In the genomic region with DNA sequence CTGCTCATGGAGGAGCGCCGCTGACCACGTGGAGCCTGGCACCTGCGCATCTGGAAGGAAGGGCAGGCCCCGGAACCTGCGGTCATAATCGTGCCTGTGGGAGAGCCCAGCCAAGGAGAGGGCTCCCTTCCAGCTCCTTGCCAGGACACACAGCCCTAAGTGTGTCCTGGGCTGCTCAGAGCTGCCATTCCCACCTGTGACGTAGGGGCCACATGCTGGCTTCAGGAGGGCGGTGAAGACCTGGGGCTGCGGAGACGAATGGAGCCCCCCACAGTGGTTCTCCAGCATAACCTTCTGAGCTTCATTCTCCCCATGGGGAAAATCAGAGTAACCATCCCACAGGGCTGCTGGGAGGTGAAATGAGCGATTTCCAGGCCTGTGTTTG, we compare ENCODE assay signal across 23 cellular contexts.
DNase-seq lines count a peak whose midpoint lies in the region; ATAC-seq and TF ChIP-seq lines count a peak whose summit lies in the region.
"Had no signal": no experiment of that assay in that cellular context is flagged by ENCODE, and none has a peak within 500 bp of the region (broad histone marks: within the 10 kb centered on the region; RNA-seq: fewer than 3 reads in every experiment).

No MANE protein-coding gene starts in this region.

- peaks cover 16 to 35% (median 24%) of the 10 kb centered on the region in 3 donors for H3K4me1 Mint-ChIP-seq in IgD-negative memory B cell

- no peak overlapping the region for H2AFZ ChIP-seq in osteoblast (ENCODE audit: low read length)

- H3K27me3 ChIP-seq in BLaER1 treated with 17β-estradiol and CSF1 and Interleukin-3, amounts not matched to agents 10 nM and 100 nM = peaks cover 0 to 7% (median 0%) of the 10 kb centered on the region in 11 experiments; a peak in 1 of 22 replicates
- H3K27me3 ChIP-seq in osteoblast (ENCODE audit: insufficient read depth, low read length) (peaks cover 10% of the 10 kb centered on the region), HAP-1 (ENCODE audit: low read depth) (no peaks in the 10 kb centered on the region)
- H3K27me3 ChIP-seq: body of pancreas, gastrocnemius medialis had no signal

- H3K36me3 Mint-ChIP-seq in IgD-negative memory B cell = peaks cover 3% of the 10 kb centered on the region
- H3K36me3 Mint-ChIP-seq: activated naive CD8-positive, alpha-beta T cell treated with anti-CD3 and anti-CD28 coated beads, Interleukin-2, amount 10 ng/mL, durations not matched to agents 7 days and 5 days had no signal

- peaks cover 42 to 64% (median 55%) of the 10 kb centered on the region in 10 experiments for H3K4me1 ChIP-seq in BLaER1 treated with 17β-estradiol and CSF1 and Interleukin-3, amounts not matched to agents 10 nM and 100 nM
- peaks cover 23% of the 10 kb centered on the region for H3K4me1 ChIP-seq in osteoblast (ENCODE audit: insufficient read depth, low read length)
- no peaks in the 10 kb centered on the region for H3K4me1 ChIP-seq in HAP-1
- H3K4me1 ChIP-seq: body of pancreas had no signal

- peak overlapping the region in 1 of 3 donors; percentile 100 for H3K27ac Mint-ChIP-seq in IgD-negative memory B cell
- H3K27ac Mint-ChIP-seq: activated naive CD8-positive, alpha-beta T cell treated with anti-CD3 and anti-CD28 coated beads, Interleukin-2, amount 10 ng/mL, durations not matched to agents 7 days and 5 days; natural killer cell treated with Interleukin-12 subunit alpha and Interleukin-12 subunit beta and Interleukin-15 and Interleukin-18, amount 100 ng/mL, for 72 hours had no signal

- H3K9ac ChIP-seq in BLaER1 treated with 17β-estradiol and CSF1 and Interleukin-3, amounts not matched to agents 10 nM and 100 nM = peak overlapping the region in 5 of 11 experiments; percentile 21 to 68 (median 61); a peak in 7 of 22 replicates

- CTCF ChIA-PET in HEK293T (lab: Yijun Ruan, JAX) = interaction anchor here (0.6 kb wide), 1 partner anchor 522 kb away, joined by 3 read pairs; no protein-coding TSS in a partner anchor

- H3K36me3 ChIP-seq in BLaER1 treated with 17β-estradiol and CSF1 and Interleukin-3, amounts not matched to agents 10 nM and 100 nM = no peaks in the 10 kb centered on the region
- no peaks in the 10 kb centered on the region for H3K36me3 ChIP-seq in osteoblast (ENCODE audit: insufficient read depth, low read length)
- H3K36me3 ChIP-seq in HAP-1 (replicated peaks) = no peaks in the 10 kb centered on the region
- H3K36me3 ChIP-seq: gastrocnemius medialis, thoracic aorta had no signal

- H3K4me2 ChIP-seq in BLaER1 treated with 17β-estradiol and CSF1 and Interleukin-3, amounts not matched to agents 10 nM and 100 nM = peak overlapping the region; percentile 73 to 97 (median 93)
- peak overlapping the region; percentile 69 for H3K4me2 ChIP-seq in osteoblast (ENCODE audit: insufficient read depth, low read length)

- H3K27me3 Mint-ChIP-seq in IgD-negative memory B cell = peaks cover 4% of the 10 kb centered on the region

- POLR2A ChIA-PET in HEK293T (lab: Yijun Ruan, JAX) = no interaction called here

- H3K4me3 Mint-ChIP-seq in IgD-negative memory B cell = peak overlapping the region in 3 of 4 donors; percentile 3 to 91 (median 72)
- H3K4me3 Mint-ChIP-seq: natural killer cell treated with Interleukin-12 subunit alpha and Interleukin-12 subunit beta and Interleukin-15 and Interleukin-18, amount 100 ng/mL, for 72 hours had no signal

- intact Hi-C loops in left ventricle myocardium superior (cut with micrococcal nuclease) = no loop called here

- peak overlapping the region in 9 of 11 experiments; percentile 7 to 74 (median 52); a peak in 18 of 22 replicates for H3K27ac ChIP-seq in BLaER1 treated with 17β-estradiol and CSF1 and Interleukin-3, amounts not matched to agents 10 nM and 100 nM
- no peak overlapping the region for H3K27ac ChIP-seq in osteoblast (ENCODE audit: low read depth, low read length)
- H3K27ac ChIP-seq: body of pancreas, gastrocnemius medialis had no signal

- ATAC-seq in left ventricle myocardium superior = peak; percentile 20
- ATAC-seq: body of pancreas; gastrocnemius medialis; natural killer cell treated with Interleukin-12 subunit alpha and Interleukin-12 subunit beta and Interleukin-15 and Interleukin-18, amount 100 ng/mL, for 72 hours had no signal

- in situ Hi-C loops in HAP-1 (cut with MboI; ENCODE audit: low sequenced_read_pairs) = no loop called here

- no peak for DNase-seq in left ventricle myocardium superior
- peak; percentile 57 for DNase-seq in osteoblast (ENCODE audit: insufficient read length, low spot score, missing footprints)
- DNase-seq in HEK293T (ENCODE audit: extremely low spot score) = no peak
- DNase-seq in stimulated activated CD4-positive, alpha-beta T cell treated with anti-CD3 and anti-CD28 coated beads, Interleukin-1b, Interleukin-23, amount 100 ng/mL, for 48 hours = no peak
- no peak for DNase-seq in HAP-1 (ENCODE audit: low spot score in 2 of 2)
- DNase-seq: activated CD4-positive, alpha-beta T cell treated with anti-CD3 and anti-CD28 coated beads, Interleukin-2, amount 50 U/mL, for 4 hours; activated CD8-positive, alpha-beta memory T cell treated with anti-CD3 and anti-CD28 coated beads, Interleukin-2, amount 50 U/mL, for 4 hours; activated naive CD8-positive, alpha-beta T cell treated with anti-CD3 and anti-CD28 coated beads, Interleukin-2, amount 10 ng/mL, durations not matched to agents 7 days and 5 days; body of pancreas; DMS79; effector memory CD4-positive, alpha-beta T cell; gastrocnemius medialis; islet precursor cell; NCI-H1092; NCI-H187 treated with DMSO at 0.1 percent for 48 hours; NCI-H2227 treated with DMSO at 0.1 percent for 48 hours; NCI-H82; OCI-M1; stimulated activated CD4-positive, alpha-beta T cell treated with anti-CD3 and anti-CD28 coated beads, Interleukin-2, amount 100 ng/mL, for 24 hours had no signal

- 0 out of 22 replicates have a peak, but pooled peaks cover 0 to 4% (median 0%) of the 10 kb centered on the region in 11 experiments for H4K20me1 ChIP-seq in BLaER1 treated with 17β-estradiol and CSF1 and Interleukin-3, amounts not matched to agents 10 nM and 100 nM
- no peaks in the 10 kb centered on the region for H4K20me1 ChIP-seq in osteoblast (ENCODE audit: insufficient read depth, low read length)

- no peaks in the 10 kb centered on the region for H3K9me3 ChIP-seq in BLaER1 treated with 17β-estradiol and CSF1 and Interleukin-3, amounts not matched to agents 10 nM and 100 nM (replicated peaks in 1 of 11)
- H3K9me3 ChIP-seq in osteoblast (ENCODE audit: low read depth, low read length) = no peaks in the 10 kb centered on the region
- no peaks in the 10 kb centered on the region for H3K9me3 ChIP-seq in HAP-1
- H3K9me3 ChIP-seq: body of pancreas, gastrocnemius medialis, thoracic aorta had no signal

- H3K4me3 ChIP-seq in BLaER1 treated with 17β-estradiol and CSF1 and Interleukin-3, amounts not matched to agents 10 nM and 100 nM = peak overlapping the region in 1 of 10 experiments; percentile 31; a peak in 1 of 20 replicates
- H3K4me3 ChIP-seq in osteoblast (ENCODE audit: insufficient read depth, low read length) = peak overlapping the region; percentile 56
- H3K4me3 ChIP-seq in HAP-1 = no peak overlapping the region
- H3K4me3 ChIP-seq: body of pancreas had no signal

- H3K79me2 ChIP-seq in osteoblast (ENCODE audit: insufficient read depth, low read length) = no peaks in the 10 kb centered on the region

- no peak for TF ChIP-seq CTCF in osteoblast (IDR thresholded peaks at IDR 0.05; ENCODE audit: extremely low read depth, low read depth, low read length)

- no peaks in the 10 kb centered on the region for H3K9me3 Mint-ChIP-seq in IgD-negative memory B cell
- H3K9me3 Mint-ChIP-seq: natural killer cell treated with Interleukin-12 subunit alpha and Interleukin-12 subunit beta and Interleukin-15 and Interleukin-18, amount 100 ng/mL, for 72 hours had no signal

TF ChIP-seq in HEK293T, 16 proteins besides CTCF, POLR2A, EP300 and RAD21:
- no peak for TF ChIP-seq ELF4 (IDR thresholded peaks at IDR 0.05)
- TF ChIP-seq HDGF (IDR thresholded peaks at IDR 0.05; ENCODE audit: borderline replicate concordance) = no peak
- TF ChIP-seq ARNT (IDR thresholded peaks at IDR 0.05) = no peak
- no peak for TF ChIP-seq BHLHE40 (IDR thresholded peaks at IDR 0.05; ENCODE audit: borderline replicate concordance)
- no peak for TF ChIP-seq CTBP1 (IDR thresholded peaks at IDR 0.05; ENCODE audit: borderline replicate concordance)
